1 cellular context compared by ENCODE assay signal in genomic region chr3:181862502-181862901, GRCh38.
TF ChIP-seq lines count a peak whose summit lies in the region.

No MANE protein-coding gene starts in this region.

TF ChIP-seq in H1, 55 proteins besides CTCF, POLR2A, EP300 and RAD21 (continued from another document):
- TF ChIP-seq, protein P1, sequence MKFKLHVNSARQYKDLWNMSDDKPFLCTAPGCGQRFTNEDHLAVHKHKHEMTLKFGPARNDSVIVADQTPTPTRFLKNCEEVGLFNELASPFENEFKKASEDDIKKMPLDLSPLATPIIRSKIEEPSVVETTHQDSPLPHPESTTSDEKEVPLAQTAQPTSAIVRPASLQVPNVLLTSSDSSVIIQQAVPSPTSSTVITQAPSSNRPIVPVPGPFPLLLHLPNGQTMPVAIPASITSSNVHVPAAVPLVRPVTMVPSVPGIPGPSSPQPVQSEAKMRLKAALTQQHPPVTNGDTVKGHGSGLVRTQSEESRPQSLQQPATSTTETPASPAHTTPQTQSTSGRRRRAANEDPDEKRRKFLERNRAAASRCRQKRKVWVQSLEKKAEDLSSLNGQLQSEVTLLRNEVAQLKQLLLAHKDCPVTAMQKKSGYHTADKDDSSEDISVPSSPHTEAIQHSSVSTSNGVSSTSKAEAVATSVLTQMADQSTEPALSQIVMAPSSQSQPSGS (IDR thresholded peaks at IDR 0.05; ENCODE audit: low read length): no peak
- TF ChIP-seq EGR1 (IDR thresholded peaks at IDR 0.05; ENCODE audit: borderline replicate concordance, low read depth, low read length) (no peak), SUZ12 (IDR thresholded peaks at IDR 0.05; ENCODE audit: low read length) (no peak), NANOG (IDR thresholded peaks at IDR 0.05; ENCODE audit: insufficient read depth, low read depth, low read length, poor library complexity, severe bottlenecking) (no peak), TCF12 (IDR thresholded peaks at IDR 0.05; ENCODE audit: low read depth, low read length) (no peak), GTF2F1 (IDR thresholded peaks at IDR 0.05; ENCODE audit: borderline replicate concordance, low read depth, low read length) (no peak), GABPA (IDR thresholded peaks at IDR 0.05; ENCODE audit: borderline replicate concordance, insufficient read depth, low read length) (no peak), TAF1 (IDR thresholded peaks at IDR 0.05; ENCODE audit: low read depth, low read length) (no peak), MAFK (IDR thresholded peaks at IDR 0.05; ENCODE audit: low read depth, low read length) (no peak), POU5F1 (IDR thresholded peaks at IDR 0.05; ENCODE audit: low read depth, low read length) (no peak)
TF ChIP-seq in H1: peak in this region for 0.
